In the genomic region with DNA sequence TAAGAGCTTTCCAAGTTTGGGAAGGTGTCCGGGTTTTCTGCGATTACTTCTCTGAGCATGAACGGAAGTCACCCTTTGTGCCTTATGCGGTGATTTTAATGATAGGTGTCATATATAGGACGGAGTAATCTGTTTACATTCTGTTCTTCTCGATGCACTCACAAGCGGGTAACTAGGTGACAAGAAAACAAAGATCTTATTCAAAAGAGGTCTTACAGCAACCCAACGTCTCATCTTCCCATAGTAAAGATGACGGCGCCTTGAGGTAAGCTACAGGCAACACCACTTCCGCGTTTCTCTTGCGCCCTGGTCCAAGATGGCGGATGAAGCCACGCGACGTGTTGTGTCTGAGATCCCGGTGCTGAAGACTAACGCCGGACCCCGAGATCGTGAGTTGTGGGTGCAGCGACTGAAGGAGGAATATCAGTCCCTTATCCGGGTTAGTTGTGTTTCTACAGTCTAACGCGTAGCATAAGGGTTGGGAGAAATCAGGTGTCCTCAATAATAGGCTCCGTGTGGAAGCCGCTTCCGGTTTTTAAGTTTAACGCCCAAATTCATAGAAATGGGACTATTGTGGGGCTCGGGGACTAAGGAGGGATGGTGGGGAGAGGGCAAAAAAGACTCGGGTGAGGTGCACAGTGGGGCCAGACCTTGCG, we compare ENCODE assay signal across 8 cellular contexts. TPM values are rescaled to one million over a fixed set of nuclear protein-coding genes. Genes with fewer than 3 reads are reported as not detected.
A peak's percentile ranks its signal among the peaks of the same experiment; 100 is the strongest.
DNase-seq lines count a peak whose midpoint lies in the region; ATAC-seq and TF ChIP-seq lines count a peak whose summit lies in the region.

A gene (plus strand): TSS at position 297 of the 656 bp plus-strand sequence. CDS start 20 bp downstream, at position 317.

- DNase-seq in NCI-H1436 treated with DMSO at 0.1 percent for 48 hours (lab: John Stamatoyannopoulos, UW) (peak; percentile 73), T follicular helper cell (ENCODE audit: low read depth) (peak; percentile 74), heart left ventricle (peak; percentile 80 to 87 (median 84)), posterior cingulate gyrus (peak; percentile 68 to 97 (median 78)), upper lobe of right lung (peak; percentile 88)

- no peaks in the 10 kb centered on the region for H3K9me3 ChIP-seq in heart left ventricle
- no peaks in the 10 kb centered on the region for H3K9me3 ChIP-seq in upper lobe of right lung

- H3K27ac ChIP-seq in adipose tissue (ENCODE audit: low read depth, low read length) (peak within 1 kb of the TSS; percentile 83), heart left ventricle (peak within 1 kb of the TSS; percentile 79 to 99 (median 94)), upper lobe of right lung (peak within 1 kb of the TSS; percentile 98)

- peaks cover 0 to 27% (median 11%) of the 10 kb centered on the region in 12 donors for H3K4me1 ChIP-seq in heart left ventricle
- H3K4me1 ChIP-seq in upper lobe of right lung: peaks cover 16% of the 10 kb centered on the region

- H3K27me3 ChIP-seq in heart left ventricle (no peaks in the 10 kb centered on the region), upper lobe of right lung (no peaks in the 10 kb centered on the region)

- H3K4me3 ChIP-seq in GM08714 (ENCODE audit: low read length) (peak within 1 kb of the TSS; percentile 84), heart left ventricle (peak within 1 kb of the TSS; percentile 59 to 93 (median 80)), upper lobe of right lung (peak within 1 kb of the TSS; percentile 92)

- peak; percentile 94 for ATAC-seq in HG02759 (IDR thresholded peaks at IDR 0.05; ENCODE audit: unreplicated experiment)
- peak; percentile 90 to 95 (median 94) for ATAC-seq in heart left ventricle
- peak; percentile 97 for ATAC-seq in upper lobe of right lung

- peak in 1 of 2 donors; percentile 33 for TF ChIP-seq POLR2A in heart left ventricle (IDR thresholded peaks at IDR 0.05)

- TF ChIP-seq CTCF in heart left ventricle (IDR thresholded peaks at IDR 0.05) (no peak), upper lobe of right lung (IDR thresholded peaks at IDR 0.05) (no peak)

- WGBS in adipose tissue, 3 donors: 0 to 1% (median 1%) methylated on average over 33 of the region's 33 CpGs
- 0 to 2% (median 1%) methylated on average over 33 of the region's 33 CpGs for WGBS in heart left ventricle, 4 donors

- H3K36me3 ChIP-seq in heart left ventricle (peaks cover 0 to 22% (median 15%) of the 10 kb centered on the region in 9 donors), upper lobe of right lung (peaks cover 6% of the 10 kb centered on the region)

- intact Hi-C loops in heart left ventricle (cut with DNase I) (loop anchor here in 2 of 10 donors (1.0 to 5.0 kb wide), 2 partner anchors 21 to 157 kb away; no protein-coding TSS in a partner anchor), posterior cingulate gyrus (cut with DNase I) (loop anchor here (1.0 kb wide), 1 partner anchor 21 kb away; no protein-coding TSS in a partner anchor), upper lobe of right lung (cut with DNase I) (no loop called here)

RNA-seq across cellular contexts. Expression of the gene that starts here (rescaled TPM):
- polyA plus RNA-seq in adipose tissue: 100 to 1,000 TPM; 100 to 147 (median 131) TPM
- 10 to 100 TPM; 54.4 to 86.9 (median 73.2) TPM for total RNA-seq in heart left ventricle
- 100 to 1,000 TPM in 1 of 2 donors, 10 to 100 TPM in 1; 60.7 to 131 TPM for polyA plus RNA-seq in heart left ventricle
- total RNA-seq in upper lobe of right lung: 84.4 TPM

Comparison
In these comparisons a context has a peak if more than half of its experiments do, and no peak if none do; other contexts are left out.
1. Peak in every context shown above with its lines: DNase-seq, ATAC-seq, H3K4me3 ChIP-seq and H3K27ac ChIP-seq.